ENCODE assay signal across 15 cellular contexts in genomic region chr4:41400296-41400695, GRCh38.
DNase-seq lines count a peak whose midpoint lies in the region; ATAC-seq and TF ChIP-seq lines count a peak whose summit lies in the region.
"Had no signal": no experiment of that assay in that cellular context is flagged by ENCODE, and none has a peak within 500 bp of the region (broad histone marks: within the 10 kb centered on the region; RNA-seq: fewer than 3 reads in every experiment).

No MANE protein-coding gene starts in this region.

- H3K27ac ChIP-seq in right atrium auricular region = no peak overlapping the region
- H3K27ac ChIP-seq in upper lobe of left lung = no peak overlapping the region
- H3K27ac ChIP-seq: C4-2B had no signal

- peak overlapping the region; percentile 42; the same call in 1 of the 2 replicates for H3K4me3 Mint-ChIP-seq in HFFc6

- no peaks in the 10 kb centered on the region; the same call in 1 of the 2 replicates for H3K36me3 Mint-ChIP-seq in HFFc6 (ENCODE audit: low read depth)

- H3K4me3 ChIP-seq in AG10803 (ENCODE audit: low read length) = no peak overlapping the region
- no peak overlapping the region for H3K4me3 ChIP-seq in choroid plexus epithelial cell (ENCODE audit: low read depth, low read length)
- no peak overlapping the region for H3K4me3 ChIP-seq in right atrium auricular region
- no peak overlapping the region for H3K4me3 ChIP-seq in upper lobe of left lung
- H3K4me3 ChIP-seq: HAP-1, K562 had no signal

- no peak for TF ChIP-seq EP300 in upper lobe of left lung (IDR thresholded peaks at IDR 0.05)

- no peaks in the 10 kb centered on the region; the same call in none of the 2 replicates for H3K27me3 Mint-ChIP-seq in HFFc6 (ENCODE audit: insufficient read depth)

- WGBS in upper lobe of left lung, 2 donors = 73 to 83% methylated on average over 2 of the region's 2 CpGs

- no peaks in the 10 kb centered on the region for H3K36me3 ChIP-seq in right atrium auricular region
- H3K36me3 ChIP-seq in upper lobe of left lung = no peaks in the 10 kb centered on the region
- H3K36me3 ChIP-seq: HAP-1 had no signal

- H3K27me3 ChIP-seq in right atrium auricular region (no peaks in the 10 kb centered on the region), upper lobe of left lung (no peaks in the 10 kb centered on the region)

- peaks cover 50% of the 10 kb centered on the region; the same call in 1 of the 2 replicates for H3K4me1 Mint-ChIP-seq in HFFc6 (ENCODE audit: low read depth)

- H3K27ac Mint-ChIP-seq in HFFc6 = peak overlapping the region; percentile 29; the same call in 1 of the 2 replicates

- H3K4me1 ChIP-seq in right atrium auricular region = peaks cover 0 to 3% of the 10 kb centered on the region in 2 donors
- H3K4me1 ChIP-seq in upper lobe of left lung = peaks cover 0 to 3% (median 0%) of the 10 kb centered on the region in 4 donors

- no peak for TF ChIP-seq POLR2A in upper lobe of left lung (IDR thresholded peaks at IDR 0.05)

- ATAC-seq in GM19455 (IDR thresholded peaks at IDR 0.05; ENCODE audit: unreplicated experiment) (no peak), upper lobe of left lung (ENCODE audit: low FRiP score in 2 of 2) (no peak)
- ATAC-seq: K562 had no signal

- TF ChIP-seq CTCF in AG10803 (conservative IDR thresholded peaks at IDR 0.05; ENCODE audit: low read length) = no peak
- TF ChIP-seq CTCF in HFFc6 (IDR thresholded peaks at IDR 0.05) = no peak
- TF ChIP-seq CTCF in choroid plexus epithelial cell (conservative IDR thresholded peaks at IDR 0.05; ENCODE audit: low read depth, low read length) = no peak
- no peak for TF ChIP-seq CTCF in right atrium auricular region (IDR thresholded peaks at IDR 0.05)
- no peak for TF ChIP-seq CTCF in upper lobe of left lung (IDR thresholded peaks at IDR 0.05)

- no peaks in the 10 kb centered on the region for H3K9me3 Mint-ChIP-seq in HFFc6

- DNase-seq in AG10803 (ENCODE audit: low read depth) (peak; percentile 24), HFFc6 (no peak), choroid plexus epithelial cell (ENCODE audit: low read depth) (peak; percentile 13), renal cortical epithelial cell (ENCODE audit: low read depth) (peak; percentile 49), right atrium auricular region (ENCODE audit: low spot score) (no peak), upper lobe of left lung (no peak)
- DNase-seq: NCI-H1105, NCI-H1694, NCI-H2081 treated with DMSO at 0.1 percent for 48 hours, NCI-H774, Right ventricle myocardium superior had no signal

- H3K9me3 ChIP-seq in right atrium auricular region = no peaks in the 10 kb centered on the region
- H3K9me3 ChIP-seq in upper lobe of left lung = no peaks in the 10 kb centered on the region

Comparison
In these comparisons a context has a peak if more than half of its experiments do, and no peak if none do; other contexts are left out.
1. DNase-seq: peak in AG10803 (single experiment), choroid plexus epithelial cell (single experiment) and renal cortical epithelial cell (single experiment); none in HFFc6 (single experiment), right atrium auricular region (single experiment) and upper lobe of left lung (0 of 2).